In the genomic region with DNA sequence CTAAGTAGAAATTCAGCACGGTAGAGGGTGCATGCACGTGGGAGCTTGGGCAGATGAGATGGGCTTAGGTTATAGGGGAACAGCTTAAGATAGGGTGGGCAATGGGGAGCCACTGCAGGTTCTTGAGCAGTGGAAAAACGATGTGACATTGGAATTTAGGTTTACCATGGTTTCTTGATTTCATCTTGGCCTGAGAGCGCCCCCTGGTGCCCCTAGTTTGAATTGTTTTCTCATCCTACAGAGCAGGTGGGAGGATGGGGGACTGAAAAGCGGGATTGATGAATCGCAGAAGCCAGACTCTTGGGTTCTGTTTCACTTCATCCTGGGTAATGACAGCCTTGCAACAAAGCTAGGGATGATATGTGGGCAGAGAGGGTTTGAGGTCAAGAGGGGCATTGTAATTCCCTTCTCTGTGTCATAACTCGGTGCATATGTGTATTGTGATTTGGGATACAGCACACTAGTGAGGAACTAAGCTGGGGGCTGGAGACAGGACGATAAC, we compare ENCODE assay signal across 8 cellular contexts. TPM values are rescaled to one million over a fixed set of nuclear protein-coding genes. Genes with fewer than 3 reads are reported as not detected.
DNase-seq lines count a peak whose midpoint lies in the region; ATAC-seq, FAIRE-seq and TF ChIP-seq lines count a peak whose summit lies in the region.

No MANE protein-coding gene starts in this region.

- in situ Hi-C loops in IMR-90 (cut with MboI; ENCODE audit: low sequenced_read_pairs): no loop called here

- H3K14ac ChIP-seq in IMR-90 (replicated peaks; ENCODE audit: low read depth, low read length): no peak overlapping the region

- H2BK120ac ChIP-seq in IMR-90 (ENCODE audit: low read depth, low read length): no peak overlapping the region

- H3K56ac ChIP-seq in IMR-90 (ENCODE audit: extremely low read depth, insufficient read depth, low read length): no peak overlapping the region

- H4K20me1 ChIP-seq in IMR-90 (ENCODE audit: insufficient read depth, low read length): no peaks in the 10 kb centered on the region

- H4K5ac ChIP-seq in IMR-90 (ENCODE audit: low read depth, low read length): no peak overlapping the region

- no peak overlapping the region for H2BK5ac ChIP-seq in IMR-90 (ENCODE audit: low read depth, low read length, poor library complexity, severe bottlenecking)

- FAIRE-seq in pancreas (lab: Jason Lieb, UNC): no peak

- H3K27ac ChIP-seq in IMR-90 (ENCODE audit: insufficient read depth, low read length) (no peak overlapping the region), pancreas (no peak overlapping the region), upper lobe of right lung (no peak overlapping the region)

- no peak overlapping the region for H3K18ac ChIP-seq in IMR-90 (ENCODE audit: low read depth, low read length)

- ATAC-seq in IMR-90 (ENCODE audit: low read depth): no peak
- peak in 2 of 4 donors; percentile 23 to 25 for ATAC-seq in pancreas
- ATAC-seq in upper lobe of right lung: peak; percentile 47
- no peak for ATAC-seq in GM19397 (IDR thresholded peaks at IDR 0.05; ENCODE audit: unreplicated experiment)

- H4K8ac ChIP-seq in IMR-90 (ENCODE audit: low read depth in 2 of 2, low read length in 2 of 2): no peak overlapping the region; a peak in 1 of 4 replicates

- no peak overlapping the region for H3K23ac ChIP-seq in IMR-90 (ENCODE audit: low read depth, low read length)

- peak overlapping the region; percentile 79 for H2AK9ac ChIP-seq in IMR-90 (replicated peaks; ENCODE audit: low read depth, low read length, poor library complexity)

- H3K36me3 ChIP-seq in IMR-90 (ENCODE audit: control insufficient read depth, insufficient read depth, low read length) (no peaks in the 10 kb centered on the region), pancreas (no peaks in the 10 kb centered on the region), upper lobe of right lung (no peaks in the 10 kb centered on the region)

- CTCF ChIA-PET in IMR-90 (lab: Yijun Ruan, JAX): interaction anchor here (0.7 to 2.1 kb wide), 7 partner anchors 8 to 179 kb away, joined by 3 to 16 read pairs (median 3); a partner anchor contains a TSS

- DNase-seq in COLO829 (ENCODE audit: low spot score) (peak; percentile 63), IMR-90 (peak; percentile 66), RPMI7951 (ENCODE audit: low read depth) (peak; percentile 68), foreskin fibroblast (peak; percentile 40 to 83), pancreas (peak in 5 of 6 donors; percentile 43 to 81 (median 66)), upper lobe of right lung (no peak)
- peak; percentile 61 to 73 for DNase-seq in activated T-helper 1 cell treated with anti-CD3 and anti-CD28 coated beads, Interleukin-2, amount 50 U/mL, for 16 hours (ENCODE audit: low read depth in 1 of 2, low spot score in 1 of 2)

- H2AK5ac ChIP-seq in IMR-90 (ENCODE audit: low read depth, low read length): peak overlapping the region; percentile 78; the same call in 1 of the 2 replicates

- dilution Hi-C loops in IMR-90 (cut with HindIII; ENCODE audit: low sequenced_read_pairs, unreplicated experiment): no loop called here

- no peak overlapping the region for H2BK15ac ChIP-seq in IMR-90 (ENCODE audit: low read depth, low read length)

- no peak overlapping the region; the same call in 1 of the 2 replicates for H2BK20ac ChIP-seq in IMR-90 (ENCODE audit: low read depth, low read length)

- H3K4me3 ChIP-seq in IMR-90 (ENCODE audit: insufficient read depth, low read depth, low read length) (no peak overlapping the region), foreskin fibroblast (ENCODE audit: low read depth in 1 of 2, low read length in 2 of 2) (no peak overlapping the region), pancreas (no peak overlapping the region), upper lobe of right lung (no peak overlapping the region)

- TF ChIP-seq POLR2A in IMR-90 (IDR thresholded peaks at IDR 0.05; ENCODE audit: low read depth, low read length): no peak

- H3K27me3 ChIP-seq in IMR-90 (ENCODE audit: control insufficient read depth, insufficient read depth, low read length) (no peaks in the 10 kb centered on the region), pancreas (no peaks in the 10 kb centered on the region), upper lobe of right lung (peaks cover 9% of the 10 kb centered on the region)

- BruUV-seq in IMR-90 (replicated peaks; lab: Mats Ljungman, UMichigan): no TSS peak

- intact Hi-C loops in IMR-90 (cut with micrococcal nuclease): loop anchor here (2.0 to 5.0 kb wide), 3 partner anchors 119 to 231 kb away; a partner anchor contains a TSS
- intact Hi-C loops in pancreas (cut with DNase I): loop anchor here in 1 of 3 donors (10.0 kb wide), 1 partner anchor 51 kb away; no protein-coding TSS in a partner anchor
- intact Hi-C loops in upper lobe of right lung (cut with DNase I): no loop called here

- TF ChIP-seq RAD21 in IMR-90 (IDR thresholded peaks at IDR 0.05; ENCODE audit: low read length): peak; percentile 81

- no peak overlapping the region for H3K9ac ChIP-seq in IMR-90 (ENCODE audit: low read depth, low read length)

- no peak overlapping the region for H4K91ac ChIP-seq in IMR-90 (ENCODE audit: insufficient read depth, low read depth, low read length)

- H3K4me1 ChIP-seq in IMR-90 (ENCODE audit: control insufficient read depth, insufficient read depth, low read length) (peaks cover 24% of the 10 kb centered on the region), pancreas (no peaks in the 10 kb centered on the region), upper lobe of right lung (peaks cover 18% of the 10 kb centered on the region)

- POLR2A ChIA-PET in IMR-90 (lab: Charles Lee; ENCODE audit: unreplicated experiment): interaction anchor here (1.0 kb wide), 1 partner anchor 15 kb away, joined by 3 read pairs; no protein-coding TSS in a partner anchor

- 50% methylated on average over 2 of the region's 8 CpGs; no CpG with 5 or more reads in 1 of the 2 experiments for WGBS in IMR-90 (ENCODE audit: extremely low coverage in 2 of 2, insufficient read length in 1 of 2), 2 experiments
- 12 to 15% methylated on average over 8 of the region's 8 CpGs for WGBS in pancreas, 2 donors

- H3K9me1 ChIP-seq in IMR-90 (ENCODE audit: insufficient read depth, low read length): peaks cover 15% of the 10 kb centered on the region

- H2AFZ ChIP-seq in IMR-90 (replicated peaks; ENCODE audit: low read length, poor library complexity): peak overlapping the region; percentile 66

- 0 out of 2 replicates have a peak overlapping the region, but pooled peaks have one; percentile 21 for H3K4ac ChIP-seq in IMR-90 (ENCODE audit: low read depth, low read length)

- TF ChIP-seq CTCF in IMR-90 (conservative IDR thresholded peaks at IDR 0.05; ENCODE audit: low read depth, low read length) (peak; percentile 89), foreskin fibroblast (IDR thresholded peaks at IDR 0.05; ENCODE audit: low read depth, low read length) (peak; percentile 71), pancreas (IDR thresholded peaks at IDR 0.05) (peak; percentile 61 to 77 (median 72)), upper lobe of right lung (IDR thresholded peaks at IDR 0.05) (peak; percentile 81)

- no peak overlapping the region for H3K4me2 ChIP-seq in IMR-90 (ENCODE audit: low read depth, low read length)

- peaks cover 0 to 21% of the 10 kb centered on the region in 2 experiments; a peak in 3 of 4 replicates for H3K79me1 ChIP-seq in IMR-90 (ENCODE audit: low read depth in 1 of 2, low read length in 2 of 2)

- no peaks in the 10 kb centered on the region for H3K9me3 ChIP-seq in IMR-90 (ENCODE audit: control insufficient read depth, insufficient read depth, low read length)
- H3K9me3 ChIP-seq in pancreas: no peaks in the 10 kb centered on the region
- no peaks in the 10 kb centered on the region for H3K9me3 ChIP-seq in upper lobe of right lung

RNA-seq across cellular contexts. Expression of a gene that starts 6.7 kb away (rescaled TPM):
- total RNA-seq in IMR-90 (2012; rRNA removed) (131 and 165 TPM in 2 replicates), pancreas (10 to 100 TPM; 11.2 to 46.7 (median 19.6) TPM), upper lobe of right lung (134 TPM)
- polyA plus RNA-seq in IMR-90 (2012; rRNA removed) (79.4 and 95.1 TPM in 2 replicates), pancreas (10 to 100 TPM; 20.3 to 24.0 TPM)
- 197 and 220 TPM in 2 replicates for polyA plus RNA-seq in IMR-90 (2012; cell fraction: cytosol; rRNA removed)
- 58.2 and 150 TPM in 2 replicates for polyA plus RNA-seq in IMR-90 (2012; cell fraction: nucleus; rRNA removed; ENCODE audit: low replicate concordance)
- total RNA-seq in RPMI7951 (2014; rRNA removed; shearing (Covaris generic)): 57.2 and 91.7 TPM in 2 replicates

RNA-seq across cellular contexts. Expression of a gene that starts 10.7 kb away (rescaled TPM):
- total RNA-seq in IMR-90 (2012; rRNA removed) (3.4 and 3.6 TPM in 2 replicates), pancreas (10 to 100 TPM in 2 of 6 donors, 1 to 10 TPM in 4; 5.6 to 11.5 (median 8.5) TPM), upper lobe of right lung (23.2 TPM)
- polyA plus RNA-seq in IMR-90 (2012; rRNA removed) (36.7 and 38.1 TPM in 2 replicates), pancreas (1 to 10 TPM; 4.9 to 8.8 TPM)
- polyA plus RNA-seq in IMR-90 (2012; cell fraction: cytosol; rRNA removed): 34.0 and 44.0 TPM in 2 replicates
- 7.8 and 14.3 TPM in 2 replicates for polyA plus RNA-seq in IMR-90 (2012; cell fraction: nucleus; rRNA removed; ENCODE audit: low replicate concordance)
- total RNA-seq in RPMI7951 (2014; rRNA removed; shearing (Covaris generic)): 9.0 and 9.1 TPM in 2 replicates

RNA-seq across cellular contexts. Expression of a gene that starts 17.1 kb away (rescaled TPM):
- total RNA-seq in IMR-90 (2012; rRNA removed) (1.9 and 2.0 TPM in 2 replicates), pancreas (10 to 100 TPM in 3 of 6 donors, 1 to 10 TPM in 3; 6.7 to 22.9 (median 10.4) TPM), upper lobe of right lung (47.6 TPM)
- polyA plus RNA-seq in IMR-90 (2012; rRNA removed) (5.4 and 5.8 TPM in 2 replicates), pancreas (10 to 100 TPM; 22.2 to 27.9 TPM)
- 5.1 and 9.5 TPM in 2 replicates for polyA plus RNA-seq in IMR-90 (2012; cell fraction: cytosol; rRNA removed)
- 5.6 and 7.4 TPM in 2 replicates for polyA plus RNA-seq in IMR-90 (2012; cell fraction: nucleus; rRNA removed; ENCODE audit: low replicate concordance)
- 2.3 and 4.4 TPM in 2 replicates for total RNA-seq in RPMI7951 (2014; rRNA removed; shearing (Covaris generic))

RNA-seq across cellular contexts. Expression of a gene that starts 22.9 kb away (rescaled TPM):
- total RNA-seq in IMR-90 (2012; rRNA removed): not detected in 2 replicates
- not detected in 2 replicates for polyA plus RNA-seq in IMR-90 (2012; rRNA removed)
- polyA plus RNA-seq in IMR-90 (2012; cell fraction: cytosol; rRNA removed): 0.02 and 0.05 TPM in 2 replicates
- polyA plus RNA-seq in IMR-90 (2012; cell fraction: nucleus; rRNA removed; ENCODE audit: low replicate concordance): not detected in 2 replicates
- not detected in 2 replicates for total RNA-seq in RPMI7951 (2014; rRNA removed; shearing (Covaris generic))
- total RNA-seq in pancreas: not detected
- polyA plus RNA-seq in pancreas: not detected
- total RNA-seq in upper lobe of right lung: not detected

RNA-seq across cellular contexts. Expression of a gene that starts 57.9 kb away (rescaled TPM):
- total RNA-seq in IMR-90 (2012; rRNA removed) (under 0.01 and 0.18 TPM in 2 replicates), pancreas (1 to 10 TPM; 4.4 to 9.1 (median 6.6) TPM), upper lobe of right lung (3.0 TPM)
- polyA plus RNA-seq in IMR-90 (2012; rRNA removed) (0.63 and 0.79 TPM in 2 replicates), pancreas (10 to 100 TPM in 1 of 2 donors, 1 to 10 TPM in 1; 5.9 to 15.4 TPM)
- polyA plus RNA-seq in IMR-90 (2012; cell fraction: cytosol; rRNA removed): 0.25 and 0.74 TPM in 2 replicates
- 1.8 and 3.1 TPM in 2 replicates for polyA plus RNA-seq in IMR-90 (2012; cell fraction: nucleus; rRNA removed; ENCODE audit: low replicate concordance)
- total RNA-seq in RPMI7951 (2014; rRNA removed; shearing (Covaris generic)): 0.24 and 0.49 TPM in 2 replicates
